Comparison of ENCODE assay signal across 8 cellular contexts in the genomic region with DNA sequence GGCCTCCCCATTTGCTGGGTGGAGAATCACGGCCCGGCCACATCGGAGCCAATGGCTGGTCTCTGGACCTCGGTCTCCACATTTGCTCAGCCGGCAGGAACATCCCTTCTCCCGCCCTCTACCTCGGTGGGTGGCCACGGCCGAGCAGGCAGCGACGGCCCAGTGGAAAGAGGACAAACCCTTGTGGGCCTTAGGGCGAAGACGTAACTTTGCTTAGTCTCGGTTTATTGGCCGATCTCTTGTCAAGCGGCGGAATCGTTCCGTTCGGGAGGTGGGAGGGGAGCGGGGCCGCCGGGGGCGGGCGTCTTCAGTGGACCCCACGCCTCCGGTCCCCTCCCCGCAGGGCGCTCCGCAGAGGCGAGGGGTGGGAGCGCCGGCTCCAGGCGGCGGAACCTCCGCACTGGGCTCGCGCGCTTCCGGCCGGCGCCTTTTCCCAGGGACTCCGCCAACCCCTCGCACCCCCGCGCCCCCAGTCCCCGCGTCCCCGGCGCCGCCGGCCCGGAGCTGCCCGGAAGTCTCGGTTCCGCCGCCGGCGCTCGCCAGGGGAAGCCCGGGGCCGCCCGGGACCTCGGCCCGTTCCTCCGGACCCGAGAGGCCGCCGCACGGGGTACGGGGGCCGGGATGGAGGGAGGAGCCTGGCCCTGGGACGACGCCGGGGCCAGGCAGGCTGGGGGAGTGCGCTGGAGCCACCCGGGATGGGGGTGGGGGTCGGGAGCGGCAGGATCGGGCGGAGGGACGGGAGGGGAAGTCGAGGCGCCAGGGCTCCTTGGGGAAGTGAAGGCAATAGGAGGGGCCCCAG. TPM values are rescaled to one million over a fixed set of nuclear protein-coding genes. Genes with fewer than 3 reads are reported as not detected.
DNase-seq lines count a peak whose midpoint lies in the region; ATAC-seq and TF ChIP-seq lines count a peak whose summit lies in the region.

A gene with protein sequence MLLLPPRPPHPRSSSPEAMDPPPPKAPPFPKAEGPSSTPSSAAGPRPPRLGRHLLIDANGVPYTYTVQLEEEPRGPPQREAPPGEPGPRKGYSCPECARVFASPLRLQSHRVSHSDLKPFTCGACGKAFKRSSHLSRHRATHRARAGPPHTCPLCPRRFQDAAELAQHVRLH (plus strand): TSS at position 426 of the 799 bp plus-strand sequence. CDS start 1,507 bp downstream, outside the sequence.

- no peaks in the 10 kb centered on the region for H3K27me3 ChIP-seq in kidney epithelial cell (ENCODE audit: control insufficient read depth, insufficient read depth, low read length)

- peak; percentile 69 for DNase-seq in AG10803 (ENCODE audit: low read depth)
- DNase-seq in NCI-H146 (lab: John Stamatoyannopoulos, UW), result peak; percentile 93
- DNase-seq in activated CD4-positive, CD25-positive, alpha-beta regulatory T cell (lab: John Stamatoyannopoulos, UW), result peak in 3 of 4 experiments; percentile 32 to 40 (median 36)
- DNase-seq in choroid plexus epithelial cell (ENCODE audit: low read depth), result peak; percentile 91
- no peak for DNase-seq in kidney epithelial cell (ENCODE audit: low read depth)
- peak; percentile 82 for DNase-seq in stimulated activated CD4-positive, alpha-beta T cell treated with anti-CD3 and anti-CD28 coated beads, Interleukin-15, amount 100 ng/mL, for 24 hours

- H3K36me3 ChIP-seq in kidney epithelial cell (ENCODE audit: control insufficient read depth, insufficient read depth, low read length), result peaks cover 4% of the 10 kb centered on the region

- no peak for TF ChIP-seq CTCF in AG10803 (conservative IDR thresholded peaks at IDR 0.05; ENCODE audit: low read length)
- no peak for TF ChIP-seq CTCF in choroid plexus epithelial cell (conservative IDR thresholded peaks at IDR 0.05; ENCODE audit: low read depth, low read length)
- TF ChIP-seq CTCF in kidney epithelial cell (IDR thresholded peaks at IDR 0.05; ENCODE audit: insufficient read depth, low read length, poor library complexity, severe bottlenecking), result no peak

- ATAC-seq in GM18907 (IDR thresholded peaks at IDR 0.05; ENCODE audit: unreplicated experiment) (peak; percentile 27), GM19397 (IDR thresholded peaks at IDR 0.05; ENCODE audit: unreplicated experiment) (no peak)

- H3K4me3 ChIP-seq in AG10803 (ENCODE audit: low read length) (peak within 1 kb of the TSS; percentile 70), choroid plexus epithelial cell (ENCODE audit: low read depth, low read length) (peak within 1 kb of the TSS; percentile 81), kidney epithelial cell (ENCODE audit: low read depth, low read length) (peak within 1 kb of the TSS; percentile 68)

RNA-seq across cellular contexts. Expression of the gene that starts here (rescaled TPM):
- 10.1 and 10.4 TPM in 2 replicates for total RNA-seq in kidney epithelial cell
